In genomic region chr6:157268835-157269234, GRCh38 we compare ENCODE assay signal across 14 cellular contexts. TPM values are rescaled to one million over a fixed set of nuclear protein-coding genes. Genes with fewer than 3 reads are reported as not detected.
DNase-seq lines count a peak whose midpoint lies in the region; ATAC-seq and TF ChIP-seq lines count a peak whose summit lies in the region.
"Had no signal": no experiment of that assay in that cellular context is flagged by ENCODE, and none has a peak within 500 bp of the region (broad histone marks: within the 10 kb centered on the region; RNA-seq: fewer than 3 reads in every experiment).

No MANE protein-coding gene starts in this region.

- 63 to 65% methylated on average over 6 of the region's 6 CpGs for WGBS in esophagus, 2 donors

- H2AFZ ChIP-seq in ACC112 (ENCODE audit: low read length, unreplicated experiment) = peak overlapping the region; percentile 87

- peaks cover 10% of the 10 kb centered on the region for H3K9me3 Mint-ChIP-seq in WTC11

- H3K27ac ChIP-seq in ACC112 (ENCODE audit: low read depth, low read length) (no peak overlapping the region), esophagus (ENCODE audit: low read depth in 2 of 2, low read length in 1 of 2) (peak overlapping the region; percentile 16 to 31), lower lobe of right lung (peak overlapping the region; percentile 67)
- H3K27ac ChIP-seq: cardiac muscle cell had no signal

- ATAC-seq in lower lobe of right lung (no peak), sciatic nerve (peak; percentile 2), WTC11 (no peak), HG03354 (IDR thresholded peaks at IDR 0.05; ENCODE audit: poor library complexity, severe bottlenecking, unreplicated experiment) (no peak)

- H3K36me3 Mint-ChIP-seq in WTC11 = peaks cover 8% of the 10 kb centered on the region; the same call in 1 of the 2 replicates

- no peak overlapping the region for H3K4me3 ChIP-seq in ACC112 (ENCODE audit: low read depth, low read length)
- H3K4me3 ChIP-seq in esophagus (ENCODE audit: low read depth in 1 of 2, low read length in 2 of 2) = no peak overlapping the region
- H3K4me3 ChIP-seq in lower lobe of right lung = no peak overlapping the region
- H3K4me3 ChIP-seq: cardiac muscle cell had no signal

- no peaks in the 10 kb centered on the region for H3K9me3 ChIP-seq in esophagus (ENCODE audit: control insufficient read depth in 2 of 2, insufficient read depth in 1 of 2, low read depth in 1 of 2, low read length in 1 of 2)
- no peaks in the 10 kb centered on the region for H3K9me3 ChIP-seq in lower lobe of right lung

- intact Hi-C loops in lower lobe of right lung (cut with DNase I) = no loop called here
- intact Hi-C loops in sciatic nerve (cut with DNase I) = no loop called here

- H3K36me3 ChIP-seq in ACC112 (ENCODE audit: insufficient read depth, low read length) (no peaks in the 10 kb centered on the region), esophagus (ENCODE audit: control insufficient read depth in 2 of 2, insufficient read depth in 2 of 2, low read length in 1 of 2) (no peaks in the 10 kb centered on the region), lower lobe of right lung (no peaks in the 10 kb centered on the region)
- H3K36me3 ChIP-seq: cardiac muscle cell had no signal

- CTCF ChIA-PET in WTC11 (lab: Charles Lee) = interaction anchor here (1.4 to 3.5 kb wide), 4 partner anchors 13 to 401 kb away, joined by 4 to 12 read pairs (median 5); no protein-coding TSS in a partner anchor

- peaks cover 15% of the 10 kb centered on the region for H3K4me1 Mint-ChIP-seq in WTC11

- POLR2A ChIA-PET in WTC11 (lab: Charles Lee) = no interaction called here

- no peak for DNase-seq in lower lobe of right lung
- no peak for DNase-seq in sciatic nerve (ENCODE audit: low spot score)
- no peak for DNase-seq in NCI-H1092 treated with DMSO at 0.1 percent for 48 hours (lab: John Stamatoyannopoulos, UW)
- DNase-seq in WTC11 (ENCODE audit: low spot score) = no peak
- DNase-seq in NCI-H524 treated with DMSO at 0.1 percent for 48 hours (lab: John Stamatoyannopoulos, UW) = no peak
- DNase-seq: activated naive CD4-positive, alpha-beta T cell treated with anti-CD3 and anti-CD28 coated beads for 36 hours; CD8-positive, alpha-beta memory T cell; Kasumi-1; NCI-H1694; occipital lobe had no signal

- no peak overlapping the region for H3K4me3 Mint-ChIP-seq in WTC11
- H3K4me3 Mint-ChIP-seq: activated naive CD4-positive, alpha-beta T cell treated with anti-CD3 and anti-CD28 coated beads for 36 hours had no signal

- H3K4me1 ChIP-seq in ACC112 (ENCODE audit: control insufficient read depth, insufficient read depth, low read length, unreplicated experiment) = peaks cover 13% of the 10 kb centered on the region
- peaks cover 0 to 5% of the 10 kb centered on the region in 2 donors for H3K4me1 ChIP-seq in esophagus (ENCODE audit: control insufficient read depth in 2 of 2, insufficient read depth in 2 of 2, low read length in 1 of 2)
- H3K4me1 ChIP-seq in lower lobe of right lung = peaks cover 23% of the 10 kb centered on the region

- H3K27ac Mint-ChIP-seq in WTC11 = no peak overlapping the region
- H3K27ac Mint-ChIP-seq: activated naive CD4-positive, alpha-beta T cell treated with anti-CD3 and anti-CD28 coated beads for 36 hours had no signal

- no peaks in the 10 kb centered on the region for H3K27me3 ChIP-seq in ACC112 (ENCODE audit: insufficient read depth, low read length)
- no peaks in the 10 kb centered on the region for H3K27me3 ChIP-seq in esophagus (ENCODE audit: control insufficient read depth in 1 of 2, insufficient read depth in 2 of 2, low read length in 2 of 2)
- no peaks in the 10 kb centered on the region for H3K27me3 ChIP-seq in lower lobe of right lung (ENCODE audit: low read depth)

- TF ChIP-seq CTCF in lower lobe of right lung (IDR thresholded peaks at IDR 0.05) (no peak), WTC11 (IDR thresholded peaks at IDR 0.05) (no peak)

- H3K27me3 Mint-ChIP-seq in WTC11 (ENCODE audit: low read depth) = peaks cover 6% of the 10 kb centered on the region
- H3K27me3 Mint-ChIP-seq: CD8-positive, alpha-beta memory T cell had no signal

- no peaks in the 10 kb centered on the region for H3K79me2 ChIP-seq in ACC112 (ENCODE audit: control insufficient read depth, insufficient read depth, low read length, unreplicated experiment)

TF ChIP-seq in WTC11, 78 proteins besides CTCF, POLR2A, EP300 and RAD21:
- TF ChIP-seq USF2 (CRISPR knock-in tag; IDR thresholded peaks at IDR 0.05) = no peak
- no peak for TF ChIP-seq ZNF396 (CRISPR knock-in tag; IDR thresholded peaks at IDR 0.05; ENCODE audit: borderline replicate concordance)
- TF ChIP-seq NFE2L1 (CRISPR knock-in tag; IDR thresholded peaks at IDR 0.05) = no peak
- TF ChIP-seq RELA (CRISPR knock-in tag; IDR thresholded peaks at IDR 0.05; ENCODE audit: borderline replicate concordance) = no peak
- TF ChIP-seq ATF6 (CRISPR knock-in tag; IDR thresholded peaks at IDR 0.05) = no peak
- TF ChIP-seq ATF1 (CRISPR knock-in tag; IDR thresholded peaks at IDR 0.05) = no peak
- no peak for TF ChIP-seq ESRRA (CRISPR knock-in tag; IDR thresholded peaks at IDR 0.05; ENCODE audit: borderline replicate concordance)
- no peak for TF ChIP-seq ZNF532 (CRISPR knock-in tag; IDR thresholded peaks at IDR 0.05; ENCODE audit: borderline replicate concordance)
- TF ChIP-seq RORB (CRISPR knock-in tag; IDR thresholded peaks at IDR 0.05) = no peak
TF ChIP-seq in WTC11: peak in this region for 0.

RNA-seq across cellular contexts. Expression of gene TMEM242, which starts 54.5 kb away (rescaled TPM):
- 1 to 10 TPM; 4.8 to 5.4 TPM for polyA plus RNA-seq in esophagus
- total RNA-seq in lower lobe of right lung = 10.9 TPM
- total RNA-seq in sciatic nerve = 13.2 TPM
- total RNA-seq in WTC11 (2021) = 8.7 to 11.5 TPM (median 11.0 TPM) in 3 replicates
